ENCODE assay signal across 12 cellular contexts in genomic region chr11:27395556-27396258, GRCh38. TPM values are rescaled to one million over a fixed set of nuclear protein-coding genes. Genes with fewer than 3 reads are reported as not detected.
DNase-seq lines count a peak whose midpoint lies in the region; ATAC-seq, FAIRE-seq and TF ChIP-seq lines count a peak whose summit lies in the region.
"Had no signal": no experiment of that assay in that cellular context is flagged by ENCODE, and none has a peak within 500 bp of the region (broad histone marks: within the 10 kb centered on the region; RNA-seq: fewer than 3 reads in every experiment).

No MANE protein-coding gene starts in this region.

- peak overlapping the region; percentile 16 for H3K4me3 ChIP-seq in Caco-2 (ENCODE audit: low read depth, low read length)
- H3K4me3 ChIP-seq in muscle layer of duodenum (ENCODE audit: low read depth in 1 of 2, low read length in 2 of 2): no peak overlapping the region
- H3K4me3 ChIP-seq in aorta (ENCODE audit: low read length in 2 of 2): no peak overlapping the region
- H3K4me3 ChIP-seq in SK-N-SH (ENCODE audit: low read depth in 2 of 2, low read length in 1 of 2): no peak overlapping the region
- H3K4me3 ChIP-seq: tibial nerve had no signal

- CTCF ChIA-PET in Caco-2 (lab: Charles Lee) (interaction anchor here (0.5 to 1.6 kb wide), 8 partner anchors 21 to 208 kb away, joined by 3 to 10 read pairs (median 3); partner anchors contain the start of gene LGR4), SK-N-SH (lab: Yijun Ruan, JAX) (interaction anchor here (1.3 to 1.4 kb wide), 2 partner anchors 9 kb away, joined by 3 read pairs; no protein-coding TSS in a partner anchor)
- CTCF ChIA-PET in activated CD4-positive, alpha-beta T cell treated with anti-CD3 and anti-CD28 coated beads, Interleukin-2, amount 10 ng/mL, durations not matched to agents 7 days and 5 days (lab: Charles Lee): interaction anchor here (0.6 kb wide), 1 partner anchor 13 kb away, joined by 4 read pairs; no protein-coding TSS in a partner anchor

- peak; percentile 76 to 77 for DNase-seq in Caco-2
- peak; percentile 32 to 57 for DNase-seq in NCI-H526 (lab: John Stamatoyannopoulos, UW)
- no peak for DNase-seq in frontal cortex (ENCODE audit: low spot score in 2 of 2)
- no peak for DNase-seq in aorta
- no peak for DNase-seq in SK-N-SH
- no peak for DNase-seq in activated CD4-positive, alpha-beta T cell treated with anti-CD3 and anti-CD28 coated beads, Interleukin-2, amount 10 ng/mL, durations not matched to agents 7 days and 5 days
- DNase-seq: activated gamma-delta T cell treated with Interleukin-2 at 50 U/mL for 16 hours, head of caudate nucleus had no signal

- H3F3A ChIP-seq in SK-N-SH (replicated peaks; ENCODE audit: insufficient read depth): peaks cover 16% of the 10 kb centered on the region

- ATAC-seq in esophagus mucosa: peak; percentile 56
- ATAC-seq in aorta (ENCODE audit: low FRiP score): no peak

- no peaks in the 10 kb centered on the region for H3K79me2 ChIP-seq in SK-N-SH (ENCODE audit: insufficient read depth)

- no peak overlapping the region for H3K9ac ChIP-seq in SK-N-SH

- no peak overlapping the region for H3K4me2 ChIP-seq in SK-N-SH

- no peaks in the 10 kb centered on the region for H3K9me2 ChIP-seq in SK-N-SH

- no peak for FAIRE-seq in frontal cortex (lab: Jason Lieb, UNC)
- FAIRE-seq: G401.6 had no signal

- H2AFZ ChIP-seq in SK-N-SH (ENCODE audit: low read depth): no peak overlapping the region

- H3K27me3 ChIP-seq in Caco-2 (replicated peaks; ENCODE audit: control insufficient read depth, insufficient read depth, low read length) (no peaks in the 10 kb centered on the region), muscle layer of duodenum (ENCODE audit: low read depth, low read length) (no peaks in the 10 kb centered on the region), aorta (ENCODE audit: control insufficient read depth in 1 of 2, insufficient read depth in 2 of 2, low read length in 1 of 2) (no peaks in the 10 kb centered on the region), SK-N-SH (ENCODE audit: insufficient read depth) (no peaks in the 10 kb centered on the region)
- H3K27me3 ChIP-seq: tibial nerve had no signal

- WGBS in aorta, 2 donors: 39 to 51% methylated on average over 7 of the region's 7 CpGs
- WGBS in SK-N-SH (ENCODE audit: low lambda C conversion rate): 78% methylated on average over 7 of the region's 7 CpGs

- no peaks in the 10 kb centered on the region for H3K36me3 ChIP-seq in Caco-2 (ENCODE audit: control insufficient read depth, insufficient read depth, low read length)
- H3K36me3 ChIP-seq in muscle layer of duodenum (ENCODE audit: control insufficient read depth in 1 of 2, insufficient read depth in 2 of 2, low read length in 2 of 2): no peaks in the 10 kb centered on the region
- no peaks in the 10 kb centered on the region for H3K36me3 ChIP-seq in aorta (ENCODE audit: control insufficient read depth in 1 of 2, insufficient read depth in 2 of 2, low read length in 1 of 2)
- no peaks in the 10 kb centered on the region for H3K36me3 ChIP-seq in SK-N-SH (replicated peaks in 1 of 2; ENCODE audit: control insufficient read depth in 1 of 2, insufficient read depth in 2 of 2, low read length in 1 of 2)
- H3K36me3 ChIP-seq: tibial nerve had no signal

- peak overlapping the region; percentile 97 for H3K27ac Mint-ChIP-seq in Caco-2 (ENCODE audit: unreplicated experiment)
- no peak overlapping the region for H3K27ac Mint-ChIP-seq in activated CD4-positive, alpha-beta T cell treated with anti-CD3 and anti-CD28 coated beads, Interleukin-2, amount 10 ng/mL, durations not matched to agents 7 days and 5 days

- no peaks in the 10 kb centered on the region for H3K9me3 Mint-ChIP-seq in Caco-2 (ENCODE audit: unreplicated experiment)
- H3K9me3 Mint-ChIP-seq in activated CD4-positive, alpha-beta T cell treated with anti-CD3 and anti-CD28 coated beads, Interleukin-2, amount 10 ng/mL, durations not matched to agents 7 days and 5 days: no peaks in the 10 kb centered on the region

- TF ChIP-seq RAD21 in SK-N-SH (IDR thresholded peaks at IDR 0.05; ENCODE audit: low read length): no peak

- H3K4me3 Mint-ChIP-seq in Caco-2 (ENCODE audit: unreplicated experiment): peak overlapping the region; percentile 70
- no peak overlapping the region for H3K4me3 Mint-ChIP-seq in activated CD4-positive, alpha-beta T cell treated with anti-CD3 and anti-CD28 coated beads, Interleukin-2, amount 10 ng/mL, durations not matched to agents 7 days and 5 days

- intact Hi-C loops in Caco-2 (cut with micrococcal nuclease; ENCODE audit: unreplicated experiment) (loop anchor here (1.0 to 5.0 kb wide), 6 partner anchors 21 to 208 kb away; partner anchors contain the start of genes CCDC34 and LGR4), aorta (cut with DNase I) (no loop called here)

- peaks cover 73% of the 10 kb centered on the region for H3K4me1 ChIP-seq in Caco-2
- peaks cover 5 to 29% of the 10 kb centered on the region in 2 donors for H3K4me1 ChIP-seq in muscle layer of duodenum (ENCODE audit: control insufficient read depth in 1 of 2, insufficient read depth in 2 of 2, low read length in 2 of 2)
- peaks cover 6 to 24% of the 10 kb centered on the region in 2 donors for H3K4me1 ChIP-seq in aorta (ENCODE audit: control insufficient read depth in 1 of 2, insufficient read depth in 2 of 2, low read length in 2 of 2)
- peaks cover 2 to 45% of the 10 kb centered on the region in 2 experiments for H3K4me1 ChIP-seq in SK-N-SH (ENCODE audit: control insufficient read depth in 1 of 2, insufficient read depth in 2 of 2, low read depth in 1 of 2, low read length in 1 of 2)

- TF ChIP-seq CTCF in Caco-2 (IDR thresholded peaks at IDR 0.05; ENCODE audit: insufficient read depth in 1 of 2, low read depth in 1 of 2, low read length in 1 of 2, severe bottlenecking in 1 of 2, unreplicated experiment in 1 of 2): no peak
- TF ChIP-seq CTCF in SK-N-SH (IDR thresholded peaks at IDR 0.05): no peak

- H4K20me1 ChIP-seq in SK-N-SH (ENCODE audit: insufficient read depth): peaks cover 2% of the 10 kb centered on the region; the same call in 1 of the 2 replicates

- no peaks in the 10 kb centered on the region for H3K27me3 Mint-ChIP-seq in Caco-2 (ENCODE audit: insufficient read depth, unreplicated experiment)
- H3K27me3 Mint-ChIP-seq in activated CD4-positive, alpha-beta T cell treated with anti-CD3 and anti-CD28 coated beads, Interleukin-2, amount 10 ng/mL, durations not matched to agents 7 days and 5 days: no peaks in the 10 kb centered on the region

- H3K4me1 Mint-ChIP-seq in Caco-2 (ENCODE audit: low read depth, unreplicated experiment): peaks cover 63% of the 10 kb centered on the region
- no peaks in the 10 kb centered on the region for H3K4me1 Mint-ChIP-seq in activated CD4-positive, alpha-beta T cell treated with anti-CD3 and anti-CD28 coated beads, Interleukin-2, amount 10 ng/mL, durations not matched to agents 7 days and 5 days

- POLR2A ChIA-PET in Caco-2 (lab: Charles Lee): interaction anchor here (0.9 to 1.4 kb wide), 8 partner anchors 9 to 101 kb away, joined by 3 to 16 read pairs (median 4); partner anchors contain the start of genes CCDC34 and LGR4
- POLR2A ChIA-PET in SK-N-SH (lab: Yijun Ruan, JAX): no interaction called here
- POLR2A ChIA-PET in activated CD4-positive, alpha-beta T cell treated with anti-CD3 and anti-CD28 coated beads, Interleukin-2, amount 10 ng/mL, durations not matched to agents 7 days and 5 days (lab: Charles Lee): no interaction called here

- H3K9me3 ChIP-seq in Caco-2 (no peaks in the 10 kb centered on the region), muscle layer of duodenum (ENCODE audit: control insufficient read depth in 1 of 2, low read length in 2 of 2) (no peaks in the 10 kb centered on the region), aorta (ENCODE audit: control insufficient read depth, low read length) (no peaks in the 10 kb centered on the region), SK-N-SH (no peaks in the 10 kb centered on the region)
- H3K9me3 ChIP-seq: tibial nerve had no signal

- peak overlapping the region; percentile 9 for H3K27ac ChIP-seq in muscle layer of duodenum (ENCODE audit: low read length)
- no peak overlapping the region for H3K27ac ChIP-seq in aorta (ENCODE audit: low read depth in 1 of 2, low read length in 2 of 2)
- H3K27ac ChIP-seq in SK-N-SH (ENCODE audit: low read depth in 2 of 2, low read length in 1 of 2): no peak overlapping the region

- no peak for TF ChIP-seq EP300 in SK-N-SH (IDR thresholded peaks at IDR 0.05; ENCODE audit: borderline replicate concordance in 1 of 2, low read depth in 1 of 2, low read length in 1 of 2)

- peaks cover 6% of the 10 kb centered on the region for H3K36me3 Mint-ChIP-seq in Caco-2 (ENCODE audit: insufficient read depth, unreplicated experiment)
- no peaks in the 10 kb centered on the region for H3K36me3 Mint-ChIP-seq in activated CD4-positive, alpha-beta T cell treated with anti-CD3 and anti-CD28 coated beads, Interleukin-2, amount 10 ng/mL, durations not matched to agents 7 days and 5 days (ENCODE audit: low read depth)

- BruUV-seq in Caco-2 (replicated peaks; lab: Mats Ljungman, UMichigan): no TSS peak

TF ChIP-seq in SK-N-SH, 30 proteins besides CTCF, POLR2A, EP300 and RAD21:
- TF ChIP-seq TEAD4 (IDR thresholded peaks at IDR 0.05; ENCODE audit: borderline replicate concordance, insufficient read depth) (no peak), ELF1 (IDR thresholded peaks at IDR 0.05) (no peak)

RNA-seq across cellular contexts. Expression of gene CCDC34, which starts 32.7 kb away (rescaled TPM):
- 25.0 and 25.7 TPM in 2 replicates for total RNA-seq in Caco-2 (2022)
- total RNA-seq in esophagus mucosa: 10.2 TPM
- total RNA-seq in frontal cortex: 13.0 TPM
- 1 to 10 TPM; 1.4 to 3.1 TPM for total RNA-seq in aorta
- 1 to 10 TPM; 3.8 to 6.4 TPM for polyA plus RNA-seq in aorta
- 5.7 and 6.7 TPM in 2 replicates for polyA plus RNA-seq in SK-N-SH (2012; rRNA removed)
- polyA plus RNA-seq in SK-N-SH (2012; cell fraction: cytosol; rRNA removed): 7.5 and 9.5 TPM in 2 replicates
- 3.0 and 4.8 TPM in 2 replicates for polyA plus RNA-seq in SK-N-SH (2012; cell fraction: nucleus; rRNA removed)
- total RNA-seq in activated CD4-positive, alpha-beta T cell treated with anti-CD3 and anti-CD28 coated beads, Interleukin-2, amount 10 ng/mL, durations not matched to agents 7 days and 5 days: 10 to 100 TPM; 18.8 to 23.8 TPM

Comparison
In these comparisons a context has a peak if more than half of its experiments do, and no peak if none do; other contexts are left out.
1. DNase-seq: peak in Caco-2 (2 of 2) and NCI-H526 (2 of 2); none in frontal cortex (0 of 2), aorta (0 of 2), SK-N-SH (single experiment) and activated CD4-positive, alpha-beta T cell treated with anti-CD3 and anti-CD28 coated beads, Interleukin-2, amount 10 ng/mL, durations not matched to agents 7 days and 5 days (single experiment).